ENCODE assay signal across 19 cellular contexts in the genomic region with DNA sequence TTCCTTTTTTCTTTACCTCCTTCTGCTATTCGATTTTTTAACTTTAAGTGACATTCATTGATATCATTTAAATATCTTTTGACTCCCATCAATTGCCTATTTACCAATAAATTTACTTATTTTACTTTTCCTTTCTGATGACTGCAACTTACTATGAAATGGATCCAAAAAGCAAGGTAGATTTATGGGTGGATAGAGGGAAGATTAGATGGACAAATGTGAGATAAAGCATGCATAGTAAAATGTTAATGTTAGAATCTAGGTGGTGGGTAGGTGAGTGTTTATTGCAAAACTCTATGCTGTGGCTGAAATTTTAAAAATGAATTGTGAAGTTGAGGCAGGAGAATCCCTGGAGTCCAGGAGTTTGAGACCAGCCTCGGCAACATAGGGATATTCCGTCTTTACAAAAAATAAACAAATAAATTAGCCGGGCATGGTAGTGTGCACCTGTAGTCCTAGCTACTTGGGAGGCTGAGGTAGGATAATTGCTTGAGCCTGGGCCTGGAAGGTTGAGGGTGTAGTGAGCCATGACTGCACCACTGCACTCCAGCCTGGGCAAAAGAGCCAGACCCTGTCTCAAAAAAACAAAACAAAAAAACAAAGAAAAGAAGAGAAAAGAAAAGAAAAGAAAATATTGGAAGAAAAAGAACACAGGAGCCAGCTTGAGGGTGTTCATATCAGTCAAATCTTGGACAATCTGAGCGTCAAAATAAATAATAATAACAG. TPM values are rescaled to one million over a fixed set of nuclear protein-coding genes. Genes with fewer than 3 reads are reported as not detected.
DNase-seq lines count a peak whose midpoint lies in the region; ATAC-seq, FAIRE-seq and TF ChIP-seq lines count a peak whose summit lies in the region.
"Had no signal": no experiment of that assay in that cellular context is flagged by ENCODE, and none has a peak within 500 bp of the region (broad histone marks: within the 10 kb centered on the region; RNA-seq: fewer than 3 reads in every experiment).

No MANE protein-coding gene starts in this region.

- peaks cover 20% of the 10 kb centered on the region for H3K4me1 ChIP-seq in Karpas-422 (ENCODE audit: low read length)
- H3K4me1 ChIP-seq in K562 (replicated peaks in 1 of 2; ENCODE audit: control insufficient read depth in 2 of 2, insufficient read depth in 2 of 2, low read length in 2 of 2), result peaks cover 6 to 44% of the 10 kb centered on the region in 2 experiments
- peaks cover 25% of the 10 kb centered on the region for H3K4me1 ChIP-seq in keratinocyte (ENCODE audit: control insufficient read depth, extremely low read depth, insufficient read depth, low read length)

- in situ Hi-C loops in K562 (cut with MboI), result no loop called here

- no peaks in the 10 kb centered on the region for H4K20me1 ChIP-seq in Karpas-422 (ENCODE audit: insufficient read depth, low read depth, low read length)
- H4K20me1 ChIP-seq in K562 (replicated peaks; ENCODE audit: control insufficient read depth, insufficient read depth, low read length), result no peaks in the 10 kb centered on the region
- H4K20me1 ChIP-seq in keratinocyte (ENCODE audit: control insufficient read depth, extremely low read depth, insufficient read depth, low read length), result no peaks in the 10 kb centered on the region

- H3K9me2 ChIP-seq in Karpas-422 (replicated peaks; ENCODE audit: insufficient read depth, low read length), result no peaks in the 10 kb centered on the region

- no peak for TF ChIP-seq CTCF in CD14-positive monocyte (IDR thresholded peaks at IDR 0.05)
- no peak for TF ChIP-seq CTCF in K562 (IDR thresholded peaks at IDR 0.05 in 2 of 3, conservative IDR thresholded peaks at IDR 0.05 in 1 of 3; ENCODE audit: insufficient read depth in 2 of 3, low read depth in 1 of 3, low read length in 3 of 3)
- TF ChIP-seq CTCF in keratinocyte (optimal IDR thresholded peaks at IDR 0.05 in 1 of 3, IDR thresholded peaks at IDR 0.05 in 1 of 3, conservative IDR thresholded peaks at IDR 0.05 in 1 of 3; ENCODE audit: extremely low read depth in 1 of 3, insufficient read depth in 2 of 3, low read length in 3 of 3), result no peak

- no peaks in the 10 kb centered on the region for H3K9me1 ChIP-seq in K562 (ENCODE audit: control insufficient read depth, insufficient read depth, low read length)
- no peaks in the 10 kb centered on the region for H3K9me1 ChIP-seq in keratinocyte (ENCODE audit: control insufficient read depth, extremely low read depth, insufficient read depth, low read length)

- no peak for ATAC-seq in K562
- ATAC-seq: HCT116, Panc1 had no signal

- no peaks in the 10 kb centered on the region for H3K9me3 ChIP-seq in Karpas-422 (ENCODE audit: low read length)
- H3K9me3 ChIP-seq in K562 (replicated peaks; ENCODE audit: control insufficient read depth, insufficient read depth, low read depth, low read length), result peaks cover 2% of the 10 kb centered on the region; the same call in 1 of the 2 replicates
- H3K9me3 ChIP-seq in keratinocyte (ENCODE audit: control insufficient read depth, low read depth, low read length), result no peaks in the 10 kb centered on the region

- POLR2A ChIA-PET in K562 (lab: Yijun Ruan, JAX), result interaction anchor here (0.6 to 2.4 kb wide), 9 partner anchors 9 to 351 kb away, joined by 3 to 13 read pairs (median 3); no protein-coding TSS in a partner anchor

- H3K36me3 ChIP-seq in Karpas-422 (ENCODE audit: insufficient read depth, low read length) (no peaks in the 10 kb centered on the region), K562 (ENCODE audit: control insufficient read depth, insufficient read depth, low read length) (no peaks in the 10 kb centered on the region), keratinocyte (ENCODE audit: control insufficient read depth in 2 of 2, extremely low read depth in 1 of 2, insufficient read depth in 2 of 2, low read length in 2 of 2) (no peaks in the 10 kb centered on the region)

- H3K79me2 ChIP-seq in Karpas-422 (ENCODE audit: low read length) (no peaks in the 10 kb centered on the region), K562 (ENCODE audit: control insufficient read depth, insufficient read depth, low read length) (0 out of 3 replicates have a peak, but pooled peaks cover 1% of the 10 kb centered on the region), keratinocyte (ENCODE audit: control insufficient read depth, insufficient read depth, low read length) (peaks cover 14% of the 10 kb centered on the region)

- WGBS in K562 (ENCODE audit: insufficient coverage, low coverage, missing lambda C conversion rate), result 43% methylated on average over 5 of the region's 5 CpGs

- H3K36me3 Mint-ChIP-seq in CD14-positive monocyte, result no peaks in the 10 kb centered on the region

- no peak overlapping the region for H3K4me3 ChIP-seq in Karpas-422 (ENCODE audit: low read length)
- H3K4me3 ChIP-seq in K562, result no peak overlapping the region
- H3K4me3 ChIP-seq in keratinocyte (ENCODE audit: control insufficient read depth in 2 of 3, extremely low read depth in 1 of 3, insufficient read depth in 2 of 3, low read depth in 1 of 3, low read length in 3 of 3), result no peak overlapping the region

- TF ChIP-seq RAD21 in K562 (CRISPR knock-in tag; conservative IDR thresholded peaks at IDR 0.05 in 1 of 2, IDR thresholded peaks at IDR 0.05 in 1 of 2), result no peak

- CTCF ChIA-PET in K562 (lab: Yijun Ruan, JAX; ENCODE audit: low intra/inter-chr PET ratio), result no interaction called here

- H3K9ac ChIP-seq in Karpas-422 (ENCODE audit: low read length), result no peak overlapping the region
- H3K9ac ChIP-seq in K562 (ENCODE audit: insufficient read depth in 1 of 2, low read depth in 2 of 2, low read length in 2 of 2), result peak overlapping the region in 1 of 2 experiments; percentile 44; a peak in 2 of 4 replicates
- H3K9ac ChIP-seq in keratinocyte (ENCODE audit: control insufficient read depth, extremely low read depth, insufficient read depth, low read length), result no peak overlapping the region

- no peaks in the 10 kb centered on the region for H3K27me3 Mint-ChIP-seq in CD14-positive monocyte (ENCODE audit: low read depth in 3 of 3)

- no peak for TF ChIP-seq POLR2A in K562 (conservative IDR thresholded peaks at IDR 0.05)

- FAIRE-seq in K562 (lab: Jason Lieb, UNC) (no peak), keratinocyte (lab: Jason Lieb, UNC) (no peak)
- FAIRE-seq: GM12892 had no signal

- peak overlapping the region; percentile 11 to 87 (median 85) for H3K27ac Mint-ChIP-seq in CD14-positive monocyte

- peak overlapping the region in 1 of 2 donors; percentile 12 for H3K4me3 Mint-ChIP-seq in CD14-positive monocyte

- intact Hi-C loops in CD14-positive monocyte (cut with micrococcal nuclease) (loop anchor here (5.0 to 10.0 kb wide), 3 partner anchors 128 to 355 kb away; a partner anchor contains a TSS), K562 (cut with micrococcal nuclease) (loop anchor here (10.0 kb wide), 2 partner anchors 142 to 678 kb away; a partner anchor contains a TSS)

- peaks cover 27% of the 10 kb centered on the region for H3K4me1 Mint-ChIP-seq in CD14-positive monocyte

- H3K27ac ChIP-seq in Karpas-422 (ENCODE audit: low read length), result no peak overlapping the region
- H3K27ac ChIP-seq in K562 (ENCODE audit: extremely low read depth, low read depth, low read length), result peak overlapping the region; percentile 71
- H3K27ac ChIP-seq in keratinocyte (ENCODE audit: control insufficient read depth, insufficient read depth, low read length), result peak overlapping the region; percentile 11
- H3K27ac ChIP-seq: RWPE1 had no signal

- H3K4me2 ChIP-seq in Karpas-422 (ENCODE audit: low read depth, low read length, poor library complexity, severe bottlenecking) (peak overlapping the region; percentile 23), K562 (ENCODE audit: insufficient read depth, low read length) (peak overlapping the region; percentile 55), keratinocyte (ENCODE audit: control insufficient read depth, extremely low read depth, insufficient read depth, low read depth, low read length) (no peak overlapping the region)

- no peaks in the 10 kb centered on the region for H3K9me3 Mint-ChIP-seq in CD14-positive monocyte

- H2AFZ ChIP-seq in Karpas-422 (ENCODE audit: low read length) (0 out of 2 replicates have a peak overlapping the region, but pooled peaks have one; percentile 17), K562 (ENCODE audit: low read depth, low read length) (peak overlapping the region; percentile 82), keratinocyte (ENCODE audit: control insufficient read depth, low read length) (no peak overlapping the region)

- no peaks in the 10 kb centered on the region for H3K27me3 ChIP-seq in Karpas-422 (ENCODE audit: low read length)
- H3K27me3 ChIP-seq in K562 (ENCODE audit: control insufficient read depth in 2 of 2, insufficient read depth in 2 of 2, low read length in 2 of 2), result no peaks in the 10 kb centered on the region
- H3K27me3 ChIP-seq in keratinocyte (ENCODE audit: control insufficient read depth, extremely low read depth, insufficient read depth, low read length), result no peaks in the 10 kb centered on the region

- TSS peak; percentile 84 for BruUV-seq in K562 (replicated peaks; lab: Mats Ljungman, UMichigan)

- no peak for TF ChIP-seq EP300 in K562 (IDR thresholded peaks at IDR 0.05; ENCODE audit: low read length)

- dilution Hi-C loops in keratinocyte (cut with MboI; ENCODE audit: extremely low pct_ligation_motif_present, low sequenced_read_pairs), result loop anchor here (25.0 kb wide), 1 partner anchor 155 kb away; no protein-coding TSS in a partner anchor

- DNase-seq in CD14-positive monocyte (ENCODE audit: low spot score), result no peak
- no peak for DNase-seq in Karpas-422
- no peak for DNase-seq in K562 (ENCODE audit: extremely low read depth in 1 of 4, low spot score in 3 of 4)
- DNase-seq in keratinocyte (ENCODE audit: low read depth, low spot score), result no peak
- no peak for DNase-seq in activated T-cell treated with anti-CD3 and anti-CD28 coated beads, Interleukin-2, amount 50 U/mL, for 1 hour
- no peak for DNase-seq in activated CD4-positive, alpha-beta T cell treated with anti-CD3 and anti-CD28 coated beads for 4 hours
- no peak for DNase-seq in activated CD4-positive, alpha-beta T cell treated with anti-CD3 and anti-CD28 coated beads, Interleukin-2, amount 50 U/mL, for 48 hours
- DNase-seq: C1 segment of cervical spinal cord, Calu3, DMS79 treated with DMSO at 0.1 percent for 48 hours, MM.1S, NCI-H2029, NCI-H446 treated with DMSO at 0.1 percent for 48 hours, NCI-H526 treated with DMSO at 0.1 percent for 48 hours, SHP77 treated with DMSO at 0.1 percent for 48 hours had no signal

RNA-seq across cellular contexts. Expression of a gene that starts 6.1 kb away (rescaled TPM):
- polyA plus RNA-seq in CD14-positive monocyte (100 to 1,000 TPM in 1 of 2 donors, 10 to 100 TPM in 1; 90.2 to 100 TPM), K562 (2011; rRNA removed) (275 and 299 TPM in 2 replicates), K562 (2014; fragmentation: Illumina TruSeq; extraction: Trizol) (90.9 and 107 TPM in 2 replicates), K562 (2014; fragmentation: Nextera tagmentation; extraction: Ambion mirVana) (10 to 100 TPM; 40.2 to 57.6 TPM), K562 (2014; rRNA removed) (90.5 and 122 TPM in 2 replicates), keratinocyte (79.6 to 183 TPM (median 138 TPM) in 3 replicates)
- 169 and 179 TPM in 2 replicates for total RNA-seq in Karpas-422 (2014; rRNA removed; shearing (Covaris generic); ENCODE audit: low replicate concordance)
- total RNA-seq in K562 (2011; cell fraction: chromatin; rRNA removed; ENCODE audit: low replicate concordance), result 160 and 344 TPM in 2 replicates
- 122 and 124 TPM in 2 replicates for total RNA-seq in K562 (2011; cell fraction: nucleolus; rRNA removed)
- total RNA-seq in K562 (2011; cell fraction: nucleoplasm; rRNA removed), result 160 and 236 TPM in 2 replicates
- total RNA-seq in K562 (2014; rRNA removed) (118 and 141 TPM in 2 replicates), K562 (2014; rRNA removed; fragmentation: Illumina TruSeq; extraction: Trizol) (163 and 187 TPM in 2 replicates), K562 (2015; rRNA removed; fragmentation: Illumina TruSeq; extraction: Trizol) (158 and 168 TPM in 2 replicates), K562 (2021) (265 and 302 TPM in 2 replicates)
- 109 and 253 TPM in 2 replicates for polyA plus RNA-seq in K562 (2011; cell fraction: cytosol; rRNA removed)
- 419 and 457 TPM in 2 replicates for polyA plus RNA-seq in K562 (2011; cell fraction: nucleus; rRNA removed)
- polyA plus RNA-seq in K562 (2012), result 121 and 225 TPM in 2 replicates
- polyA minus RNA-seq in K562 (2011; rRNA and poly(A)+ RNA removed), result 221 and 245 TPM in 2 replicates
- 240 and 262 TPM in 2 replicates for polyA minus RNA-seq in K562 (2011; cell fraction: cytosol; rRNA and poly(A)+ RNA removed)
- 269 and 348 TPM in 2 replicates for polyA minus RNA-seq in K562 (2011; cell fraction: nucleus; rRNA and poly(A)+ RNA removed)
- 177 TPM for polyA plus RNA-seq in keratinocyte (2011; ENCODE audit: low read depth)
- polyA plus RNA-seq in keratinocyte (2011; cell fraction: cytosol; rRNA removed), result 49.2 and 119 TPM in 2 replicates
- polyA plus RNA-seq in keratinocyte (2011; cell fraction: nucleus; rRNA removed), result 119 and 145 TPM in 2 replicates
- 108 and 138 TPM in 2 replicates for polyA plus RNA-seq in keratinocyte (2012; ENCODE audit: low replicate concordance)
- 58.3 to 126 TPM (median 115 TPM) in 3 replicates for polyA minus RNA-seq in keratinocyte
- 242 TPM for polyA minus RNA-seq in keratinocyte (2011; cell fraction: cytosol; rRNA and poly(A)+ RNA removed)
- polyA minus RNA-seq in keratinocyte (2011; cell fraction: nucleus; rRNA and poly(A)+ RNA removed), result 177 and 207 TPM in 2 replicates
